Comparison of ENCODE assay signal across 28 cellular contexts in the genomic region with DNA sequence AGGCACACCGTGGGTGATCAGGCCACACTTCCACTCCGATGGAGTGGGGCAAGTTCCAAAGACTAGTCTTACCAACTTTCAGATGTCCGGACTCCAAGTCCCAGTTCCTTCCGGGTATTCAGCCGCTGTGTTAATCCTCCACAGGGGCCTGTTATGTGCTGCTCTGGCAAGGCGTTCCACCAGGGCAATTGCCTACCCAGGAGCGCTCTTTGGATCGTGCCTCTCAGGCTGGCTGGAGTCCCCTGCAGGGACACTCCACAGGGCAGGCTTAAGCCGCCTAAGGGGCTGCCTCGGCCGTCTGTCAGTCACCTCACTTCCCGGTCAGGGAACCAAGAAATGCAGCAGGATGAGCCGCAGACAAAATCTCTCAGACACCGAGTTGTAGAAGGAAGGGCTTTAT.
"Had no signal": no experiment of that assay in that cellular context is flagged by ENCODE, and none has a peak within 500 bp of the region (broad histone marks: within the 10 kb centered on the region; RNA-seq: fewer than 3 reads in every experiment).

No MANE protein-coding gene starts in this region.

- H3K9me3 ChIP-seq: adrenal gland, body of pancreas, esophagus muscularis mucosa, gastrocnemius medialis had no signal

- H3K27ac ChIP-seq: adrenal gland, body of pancreas, esophagus muscularis mucosa, foreskin keratinocyte, gastrocnemius medialis had no signal

- H3K4me3 ChIP-seq: adrenal gland, body of pancreas, esophagus muscularis mucosa, gastrocnemius medialis had no signal

- DNase-seq: activated CD4-positive, alpha-beta memory T cell treated with anti-CD3 and anti-CD28 coated beads for 36 hours; activated CD4-positive, alpha-beta T cell treated with anti-CD3 and anti-CD28 coated beads for 36 hours; activated CD4-positive, alpha-beta T cell treated with anti-CD3 and anti-CD28 coated beads, Interleukin-2, amount 10 ng/mL, durations not matched to agents 24 days and 14 days; activated CD4-positive, CD25-positive, alpha-beta regulatory T cell; activated CD4-positive, CD25-positive, alpha-beta regulatory T cell treated with anti-CD3 and anti-CD28 coated beads, Interleukin-2, amount 50 U/mL, for 72 hours; activated CD8-positive, alpha-beta memory T cell treated with anti-CD3 and anti-CD28 coated beads, Interleukin-2, amount 10 ng/mL, durations not matched to agents 7 days and 5 days; activated CD8-positive, alpha-beta memory T cell treated with anti-CD3 and anti-CD28 coated beads, Interleukin-2, amount 50 U/mL, for 4 hours; activated CD8-positive, alpha-beta T cell treated with anti-CD3 and anti-CD28 coated beads, Interleukin-2, amount 10 ng/mL, durations not matched to agents 7 days and 5 days; activated effector memory CD4-positive, alpha-beta T cell treated with anti-CD3 and anti-CD28 coated beads, Interleukin-2, amount 50 U/mL, for 16 hours; activated naive CD4-positive, alpha-beta T cell treated with anti-CD3 and anti-CD28 coated beads for 36 hours; activated naive CD8-positive, alpha-beta T cell treated with anti-CD3 and anti-CD28 coated beads for 36 hours; activated naive CD8-positive, alpha-beta T cell treated with anti-CD3 and anti-CD28 coated beads, Interleukin-2, amount 50 U/mL, for 24 hours; activated T-cell treated with anti-CD3 and anti-CD28 coated beads, Interleukin-2, amount 50 U/mL, for 1 hour; activated T-cell treated with anti-CD3 and anti-CD28 coated beads, Interleukin-2, amount 50 U/mL, for 48 hours; adrenal gland; amygdala; aorta; body of pancreas; caudate nucleus; cortex of kidney; dermis blood vessel endothelial cell; effector CD8-positive, alpha-beta T cell; foreskin keratinocyte; gastrocnemius medialis; glutamatergic neuron; T-helper 1 cell; T-helper 2 cell had no signal

- ATAC-seq: activated CD4-positive, alpha-beta T cell treated with anti-CD3 and anti-CD28 coated beads for 36 hours; activated CD8-positive, alpha-beta memory T cell treated with anti-CD3 and anti-CD28 coated beads, Interleukin-2, amount 10 ng/mL, durations not matched to agents 7 days and 5 days; activated CD8-positive, alpha-beta T cell treated with anti-CD3 and anti-CD28 coated beads, Interleukin-2, amount 10 ng/mL, durations not matched to agents 7 days and 5 days; activated naive CD8-positive, alpha-beta T cell treated with anti-CD3 and anti-CD28 coated beads, Interleukin-2, amount 50 U/mL, for 24 hours; body of pancreas; foreskin keratinocyte; gastrocnemius medialis had no signal

- H3K27me3 ChIP-seq: adrenal gland, body of pancreas, esophagus muscularis mucosa, foreskin keratinocyte, gastrocnemius medialis had no signal

- H3K36me3 ChIP-seq: adrenal gland, esophagus muscularis mucosa, gastrocnemius medialis had no signal

- H3K4me1 ChIP-seq: adrenal gland, body of pancreas, esophagus muscularis mucosa, foreskin keratinocyte, gastrocnemius medialis had no signal
